11 cellular contexts compared by ENCODE assay signal in the genomic region with DNA sequence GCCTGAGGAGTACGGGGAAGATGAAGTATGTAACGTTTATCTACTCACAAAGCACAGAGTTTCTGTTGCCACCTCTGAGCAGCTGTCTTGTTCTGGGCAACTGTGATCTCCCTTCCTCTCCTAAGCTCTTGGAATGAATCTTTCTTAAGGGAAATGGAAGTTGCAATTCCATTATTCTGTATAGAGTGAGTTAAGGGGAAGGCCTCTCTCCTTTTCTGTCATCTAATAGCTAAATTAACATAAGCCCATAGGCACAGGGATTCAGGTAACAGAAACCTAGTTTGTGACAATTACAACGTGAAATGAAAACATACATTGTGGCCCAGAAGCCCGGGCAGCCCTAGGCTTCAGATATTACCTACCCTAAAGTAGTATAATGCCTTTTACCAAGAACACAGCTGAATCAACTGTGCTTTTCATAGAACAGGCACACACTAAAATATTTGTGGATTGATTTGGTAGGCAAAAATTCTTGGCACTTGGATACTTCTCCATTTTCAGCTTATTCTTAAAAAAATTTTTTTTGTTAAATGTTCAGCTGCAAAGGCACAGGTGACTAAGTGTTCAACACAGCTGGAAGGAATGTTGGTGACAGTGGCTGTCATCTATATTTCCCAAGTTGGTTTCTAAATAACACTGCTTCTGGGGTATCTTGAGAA. TPM values are rescaled to one million over a fixed set of nuclear protein-coding genes. Genes with fewer than 3 reads are reported as not detected.
DNase-seq lines count a peak whose midpoint lies in the region; ATAC-seq and TF ChIP-seq lines count a peak whose summit lies in the region.
"Had no signal": no experiment of that assay in that cellular context is flagged by ENCODE, and none has a peak within 500 bp of the region (broad histone marks: within the 10 kb centered on the region; RNA-seq: fewer than 3 reads in every experiment).

No MANE protein-coding gene starts in this region.

- peak; percentile 2 for TF ChIP-seq POLR2A in GM19099 (IDR thresholded peaks at IDR 0.05; ENCODE audit: extremely low read depth, insufficient read length, low read depth)
- no peak for TF ChIP-seq POLR2A in spleen (IDR thresholded peaks at IDR 0.05)
- TF ChIP-seq POLR2A in GM18505 (IDR thresholded peaks at IDR 0.05; ENCODE audit: borderline replicate concordance, extremely low read depth, insufficient read depth, insufficient read length): no peak

- H3K9me3 Mint-ChIP-seq in endothelial cell (ENCODE audit: unreplicated experiment): no peaks in the 10 kb centered on the region

- peaks cover 20% of the 10 kb centered on the region for H3K27me3 Mint-ChIP-seq in endothelial cell (ENCODE audit: unreplicated experiment)

- no peak for DNase-seq in RWPE2 (ENCODE audit: low spot score)
- no peak for DNase-seq in endothelial cell (ENCODE audit: low spot score)
- no peak for DNase-seq in spleen
- no peak for DNase-seq in retina
- no peak for DNase-seq in MV-4-11 (lab: John Stamatoyannopoulos, UW)
- DNase-seq: EL, NCI-H1092 treated with DMSO at 0.1 percent for 48 hours, PC-9 had no signal

- no peak overlapping the region for H3K4me3 ChIP-seq in RWPE2 (ENCODE audit: severe bottlenecking)
- H3K4me3 ChIP-seq in spleen: peak overlapping the region in 1 of 8 donors; percentile 21
- H3K4me3 ChIP-seq: PC-9 had no signal

- no peak for ATAC-seq in RWPE2 (ENCODE audit: low read depth)
- no peak for ATAC-seq in GM18505 (IDR thresholded peaks at IDR 0.05; ENCODE audit: unreplicated experiment)
- ATAC-seq in HG03280 (IDR thresholded peaks at IDR 0.05; ENCODE audit: unreplicated experiment): no peak

- H3K27me3 ChIP-seq in RWPE2 (ENCODE audit: insufficient read depth, poor library complexity, severe bottlenecking) (no peaks in the 10 kb centered on the region), spleen (replicated peaks in 1 of 7) (no peaks in the 10 kb centered on the region)

- peak overlapping the region; percentile 76 for H3K27ac Mint-ChIP-seq in endothelial cell (ENCODE audit: unreplicated experiment)

- intact Hi-C loops in spleen (cut with DNase I; ENCODE audit: low total_unique reads): no loop called here

- no peak overlapping the region for H3K4me3 Mint-ChIP-seq in endothelial cell (ENCODE audit: unreplicated experiment)

- H3K27ac ChIP-seq in RWPE2 (ENCODE audit: poor library complexity, severe bottlenecking) (peak overlapping the region; percentile 26), spleen (peak overlapping the region; percentile 82 to 100 (median 99))
- H3K27ac ChIP-seq: PC-9 had no signal

- H3K36me3 ChIP-seq in RWPE2 (ENCODE audit: low read depth) (no peaks in the 10 kb centered on the region; the same call in 1 of the 2 replicates), spleen (no peaks in the 10 kb centered on the region)

- peaks cover 28% of the 10 kb centered on the region for H3K4me1 ChIP-seq in RWPE2 (ENCODE audit: insufficient read depth, poor library complexity, severe bottlenecking)
- peaks cover 69 to 88% (median 84%) of the 10 kb centered on the region in 6 donors for H3K4me1 ChIP-seq in spleen

- peaks cover 47% of the 10 kb centered on the region for H3K4me1 Mint-ChIP-seq in endothelial cell (ENCODE audit: unreplicated experiment)

- no peaks in the 10 kb centered on the region for H3K9me3 ChIP-seq in RWPE2 (ENCODE audit: severe bottlenecking)
- H3K9me3 ChIP-seq in spleen: no peaks in the 10 kb centered on the region

- TF ChIP-seq CTCF in RWPE2 (IDR thresholded peaks at IDR 0.05; ENCODE audit: poor library complexity, severe bottlenecking) (no peak), endothelial cell (IDR thresholded peaks at IDR 0.05; ENCODE audit: unreplicated experiment) (no peak), spleen (IDR thresholded peaks at IDR 0.05 in 8 of 11, conservative IDR thresholded peaks at IDR 0.05 in 3 of 11) (no peak)

- 42 to 59% (median 45%) methylated on average over 4 of the region's 4 CpGs for WGBS in spleen, 5 donors

- H3K36me3 Mint-ChIP-seq in endothelial cell (ENCODE audit: low read depth, unreplicated experiment): peaks cover 16% of the 10 kb centered on the region

RNA-seq across cellular contexts. Expression of a gene that starts 3.8 kb away (rescaled TPM):
- 50.4 TPM for total RNA-seq in endothelial cell (ENCODE audit: unreplicated experiment)
- 100 to 1,000 TPM; 128 to 201 (median 146) TPM for total RNA-seq in spleen
- polyA plus RNA-seq in spleen: 100 to 1,000 TPM; 121 to 204 (median 176) TPM

RNA-seq across cellular contexts. Expression of a gene that starts 51.0 kb away (rescaled TPM):
- total RNA-seq in endothelial cell (ENCODE audit: unreplicated experiment): 23.6 TPM
- total RNA-seq in spleen: 10 to 100 TPM; 20.7 to 40.0 (median 34.4) TPM
- polyA plus RNA-seq in spleen: 10 to 100 TPM; 22.3 to 27.5 (median 22.5) TPM

RNA-seq across cellular contexts. Expression of a gene that starts 51.5 kb away (rescaled TPM):
- total RNA-seq in endothelial cell (ENCODE audit: unreplicated experiment): 48.9 TPM
- total RNA-seq in spleen: 10 to 100 TPM; 60.6 to 80.4 (median 72.2) TPM
- 10 to 100 TPM; 17.6 to 24.5 (median 20.5) TPM for polyA plus RNA-seq in spleen
